In the genomic region with DNA sequence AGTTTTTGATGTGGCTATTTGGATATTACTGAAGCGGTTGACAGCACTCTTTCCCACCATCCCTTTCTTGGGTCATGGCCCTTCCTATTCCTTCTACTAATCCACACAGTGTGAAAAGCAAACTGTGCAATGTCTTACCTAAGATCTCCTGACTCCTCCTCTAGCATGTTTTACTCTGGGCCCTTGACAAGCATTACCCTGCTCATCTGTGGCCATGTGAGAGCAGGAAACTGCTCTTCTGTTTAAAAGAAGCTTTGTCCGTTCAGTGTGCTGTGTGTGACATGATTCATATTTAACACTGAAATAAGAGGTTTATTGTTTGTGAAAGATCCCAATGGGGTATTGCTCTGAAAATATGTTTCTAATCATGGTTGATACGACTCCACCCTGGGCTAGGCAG, we compare ENCODE assay signal across 6 cellular contexts.
"Had no signal": no experiment of that assay in that cellular context is flagged by ENCODE, and none has a peak within 500 bp of the region (broad histone marks: within the 10 kb centered on the region; RNA-seq: fewer than 3 reads in every experiment).

No MANE protein-coding gene starts in this region.

- H3K27me3 Mint-ChIP-seq: IgD-negative memory B cell had no signal

- H3K4me3 Mint-ChIP-seq: IgD-negative memory B cell had no signal

- H3K27ac ChIP-seq: HL-60 had no signal

- H3K27ac Mint-ChIP-seq: IgD-negative memory B cell had no signal

- ATAC-seq: HepG2, K562 had no signal

- DNase-seq: IMR-90, KBM-7 had no signal

- H3K4me1 Mint-ChIP-seq: IgD-negative memory B cell had no signal

- H3K36me3 Mint-ChIP-seq: IgD-negative memory B cell had no signal

- H3K4me3 ChIP-seq: K562 had no signal
